16 cellular contexts compared by ENCODE assay signal in genomic region chr2:66851449-66851872, GRCh38.
A peak's percentile ranks its signal among the peaks of the same experiment; 100 is the strongest.
DNase-seq lines count a peak whose midpoint lies in the region; ATAC-seq, FAIRE-seq and TF ChIP-seq lines count a peak whose summit lies in the region.
"Had no signal": no experiment of that assay in that cellular context is flagged by ENCODE, and none has a peak within 500 bp of the region (broad histone marks: within the 10 kb centered on the region; RNA-seq: fewer than 3 reads in every experiment).

No MANE protein-coding gene starts in this region.

- H3K4me3 Mint-ChIP-seq in astrocyte (ENCODE audit: unreplicated experiment), result no peak overlapping the region
- no peak overlapping the region for H3K4me3 Mint-ChIP-seq in activated T-cell treated with anti-CD3 and anti-CD28 coated beads, Interleukin-2, amount 50 U/mL, for 72 hours
- H3K4me3 Mint-ChIP-seq: activated naive CD8-positive, alpha-beta T cell treated with anti-CD3 and anti-CD28 coated beads, Interleukin-2, amount 10 ng/mL, durations not matched to agents 7 days and 5 days; stimulated activated naive B cell treated with anti-CD40 and anti-IgM and Interleukin-4, amounts not matched to agents 10 μg/mL and 1 μg/mL and 100 μg/mL, for 72 hours had no signal

- ATAC-seq in foreskin keratinocyte, result peak; percentile 34
- ATAC-seq in activated T-cell treated with anti-CD3 and anti-CD28 coated beads, Interleukin-2, amount 50 U/mL, for 72 hours (replicated peaks in 1 of 2), result no peak
- ATAC-seq in HG02870 (IDR thresholded peaks at IDR 0.05; ENCODE audit: unreplicated experiment), result no peak
- ATAC-seq: stimulated activated naive B cell treated with anti-CD40 and anti-IgM and Interleukin-4, amounts not matched to agents 10 μg/mL and 1 μg/mL and 100 μg/mL, for 72 hours had no signal

- no peaks in the 10 kb centered on the region for H4K20me1 ChIP-seq in astrocyte (ENCODE audit: insufficient read depth, low read length)

- peaks cover 2% of the 10 kb centered on the region for H3K27me3 Mint-ChIP-seq in astrocyte (ENCODE audit: low read depth, unreplicated experiment)
- H3K27me3 Mint-ChIP-seq in activated T-cell treated with anti-CD3 and anti-CD28 coated beads, Interleukin-2, amount 50 U/mL, for 72 hours (ENCODE audit: low read depth), result no peaks in the 10 kb centered on the region
- H3K27me3 Mint-ChIP-seq: activated naive CD8-positive, alpha-beta T cell treated with anti-CD3 and anti-CD28 coated beads, Interleukin-2, amount 10 ng/mL, durations not matched to agents 7 days and 5 days; stimulated activated naive B cell treated with anti-CD40 and anti-IgM and Interleukin-4, amounts not matched to agents 10 μg/mL and 1 μg/mL and 100 μg/mL, for 72 hours had no signal

- H3K9me3 Mint-ChIP-seq in astrocyte (ENCODE audit: unreplicated experiment), result peaks cover 3% of the 10 kb centered on the region
- H3K9me3 Mint-ChIP-seq in activated T-cell treated with anti-CD3 and anti-CD28 coated beads, Interleukin-2, amount 50 U/mL, for 72 hours, result peaks cover 0 to 3% of the 10 kb centered on the region in 2 donors
- H3K9me3 Mint-ChIP-seq: activated naive CD8-positive, alpha-beta T cell treated with anti-CD3 and anti-CD28 coated beads, Interleukin-2, amount 10 ng/mL, durations not matched to agents 7 days and 5 days had no signal

- no peak overlapping the region for H3K4me2 ChIP-seq in astrocyte (ENCODE audit: low read length)

- H3K27ac ChIP-seq in astrocyte (ENCODE audit: low read depth, low read length) (peak overlapping the region; percentile 39), foreskin keratinocyte (no peak overlapping the region), transverse colon (peak overlapping the region; percentile 80 to 87 (median 82))

- TF ChIP-seq CTCF in astrocyte (IDR thresholded peaks at IDR 0.05; ENCODE audit: insufficient read depth, low read depth, low read length) (no peak), foreskin keratinocyte (conservative IDR thresholded peaks at IDR 0.05) (no peak), transverse colon (IDR thresholded peaks at IDR 0.05) (no peak)

- peaks cover 18% of the 10 kb centered on the region for H3K4me1 ChIP-seq in astrocyte (ENCODE audit: insufficient read depth, low read length)
- H3K4me1 ChIP-seq in foreskin keratinocyte, result no peaks in the 10 kb centered on the region
- peaks cover 0 to 7% (median 2%) of the 10 kb centered on the region in 4 donors for H3K4me1 ChIP-seq in transverse colon
- H3K4me1 ChIP-seq: Peyer's patch had no signal

- in situ Hi-C loops in G401 (cut with HindIII; ENCODE audit: low sequenced_read_pairs), result no loop called here
- in situ Hi-C loops in transverse colon (cut with MboI; ENCODE audit: low pct_ligation_motif_present in 1 of 4, low pct_unique_long_range_greater_than_20kb in 1 of 4, low sequenced_read_pairs in 3 of 4), result no loop called here

- no peak overlapping the region for H2AFZ ChIP-seq in astrocyte (ENCODE audit: low read depth, low read length)

- 32 to 60% methylated on average over 1 of the region's 1 CpG for WGBS in transverse colon (ENCODE audit: low coverage in 1 of 2), 2 donors

- no peaks in the 10 kb centered on the region for H3K79me2 ChIP-seq in astrocyte (ENCODE audit: insufficient read depth, low read length)

- peak; percentile 15 for DNase-seq in G401 (ENCODE audit: low spot score)
- DNase-seq in astrocyte (ENCODE audit: low read depth), result peak; percentile 91
- DNase-seq in foreskin keratinocyte, result peak; percentile 44 to 67
- DNase-seq in transverse colon, result peak; percentile 20
- no peak for DNase-seq in stimulated activated CD8-positive, alpha-beta memory T cell treated with anti-CD3 and anti-CD28 coated beads, Interleukin-4, amount 100 ng/mL, for 48 hours
- DNase-seq in activated T-cell treated with anti-CD3 and anti-CD28 coated beads, Interleukin-2, amount 50 U/mL, for 72 hours, result no peak
- DNase-seq: activated CD4-positive, CD25-positive, alpha-beta regulatory T cell treated with anti-CD3 and anti-CD28 coated beads, Interleukin-2, amount 50 U/mL, for 72 hours; activated naive CD8-positive, alpha-beta T cell treated with anti-CD3 and anti-CD28 coated beads, Interleukin-2, amount 10 ng/mL, durations not matched to agents 7 days and 5 days; dermis blood vessel endothelial cell; islet precursor cell; NCI-H1092 treated with DMSO at 0.1 percent for 48 hours; stimulated activated CD4-positive, alpha-beta T cell treated with anti-CD3 and anti-CD28 coated beads, Interleukin-4, amount 100 ng/mL, for 24 hours; stimulated activated naive B cell treated with anti-CD40 and anti-IgM and Interleukin-4, amounts not matched to agents 10 μg/mL and 1 μg/mL and 100 μg/mL, for 72 hours; T-helper 1 cell had no signal

- no peak overlapping the region for H3K9ac ChIP-seq in astrocyte (ENCODE audit: low read length)

- intact Hi-C loops in transverse colon (cut with DNase I; ENCODE audit: low total_unique reads), result no loop called here

- H3K27me3 ChIP-seq in astrocyte (ENCODE audit: insufficient read depth, low read length), result no peaks in the 10 kb centered on the region
- no peaks in the 10 kb centered on the region for H3K27me3 ChIP-seq in foreskin keratinocyte
- no peaks in the 10 kb centered on the region for H3K27me3 ChIP-seq in transverse colon
- H3K27me3 ChIP-seq: Peyer's patch had no signal

- H3K9me3 ChIP-seq in astrocyte (ENCODE audit: insufficient read depth, low read depth, low read length) (no peaks in the 10 kb centered on the region), transverse colon (no peaks in the 10 kb centered on the region)
- H3K9me3 ChIP-seq: Peyer's patch had no signal

- H3K4me1 Mint-ChIP-seq in astrocyte (ENCODE audit: low read depth, unreplicated experiment), result peaks cover 15% of the 10 kb centered on the region
- H3K4me1 Mint-ChIP-seq in activated T-cell treated with anti-CD3 and anti-CD28 coated beads, Interleukin-2, amount 50 U/mL, for 72 hours (ENCODE audit: low read depth), result no peaks in the 10 kb centered on the region
- H3K4me1 Mint-ChIP-seq: activated naive CD8-positive, alpha-beta T cell treated with anti-CD3 and anti-CD28 coated beads, Interleukin-2, amount 10 ng/mL, durations not matched to agents 7 days and 5 days; stimulated activated naive B cell treated with anti-CD40 and anti-IgM and Interleukin-4, amounts not matched to agents 10 μg/mL and 1 μg/mL and 100 μg/mL, for 72 hours had no signal

- no peak overlapping the region for H3K27ac Mint-ChIP-seq in astrocyte (ENCODE audit: unreplicated experiment)
- H3K27ac Mint-ChIP-seq in activated T-cell treated with anti-CD3 and anti-CD28 coated beads, Interleukin-2, amount 50 U/mL, for 72 hours, result no peak overlapping the region
- H3K27ac Mint-ChIP-seq: activated naive CD8-positive, alpha-beta T cell treated with anti-CD3 and anti-CD28 coated beads, Interleukin-2, amount 10 ng/mL, durations not matched to agents 7 days and 5 days; stimulated activated naive B cell treated with anti-CD40 and anti-IgM and Interleukin-4, amounts not matched to agents 10 μg/mL and 1 μg/mL and 100 μg/mL, for 72 hours had no signal

- TF ChIP-seq POLR2A in transverse colon (IDR thresholded peaks at IDR 0.05), result no peak

- no peak for TF ChIP-seq EP300 in transverse colon (IDR thresholded peaks at IDR 0.05; ENCODE audit: low read depth)

- peak; percentile 80 for FAIRE-seq in astrocyte (lab: Jason Lieb, UNC)

- H3K36me3 ChIP-seq in astrocyte (ENCODE audit: insufficient read depth, low read length), result no peaks in the 10 kb centered on the region
- no peaks in the 10 kb centered on the region for H3K36me3 ChIP-seq in transverse colon
- H3K36me3 ChIP-seq: Peyer's patch had no signal

- H3K4me3 ChIP-seq in astrocyte (ENCODE audit: insufficient read depth, low read depth, low read length) (no peak overlapping the region), transverse colon (no peak overlapping the region)
- H3K4me3 ChIP-seq: Peyer's patch had no signal

- no peaks in the 10 kb centered on the region for H3K36me3 Mint-ChIP-seq in astrocyte (ENCODE audit: low read depth, unreplicated experiment)
- no peaks in the 10 kb centered on the region for H3K36me3 Mint-ChIP-seq in activated T-cell treated with anti-CD3 and anti-CD28 coated beads, Interleukin-2, amount 50 U/mL, for 72 hours (ENCODE audit: insufficient read depth in 2 of 2)
- H3K36me3 Mint-ChIP-seq: activated naive CD8-positive, alpha-beta T cell treated with anti-CD3 and anti-CD28 coated beads, Interleukin-2, amount 10 ng/mL, durations not matched to agents 7 days and 5 days; stimulated activated naive B cell treated with anti-CD40 and anti-IgM and Interleukin-4, amounts not matched to agents 10 μg/mL and 1 μg/mL and 100 μg/mL, for 72 hours had no signal

Comparison
In these comparisons a context has a peak if more than half of its experiments do, and no peak if none do; other contexts are left out.
1. DNase-seq: peak in G401 (single experiment), astrocyte (single experiment), foreskin keratinocyte (2 of 2) and transverse colon (single experiment); none in stimulated activated CD8-positive, alpha-beta memory T cell treated with anti-CD3 and anti-CD28 coated beads, Interleukin-4, amount 100 ng/mL, for 48 hours (single experiment) and activated T-cell treated with anti-CD3 and anti-CD28 coated beads, Interleukin-2, amount 50 U/mL, for 72 hours (0 of 2).